Comparison of ENCODE assay signal across 26 cellular contexts in genomic region chr11:67542169-67542568, GRCh38. TPM values are rescaled to one million over a fixed set of nuclear protein-coding genes. Genes with fewer than 3 reads are reported as not detected.
"Had no signal": no experiment of that assay in that cellular context is flagged by ENCODE, and none has a peak within 500 bp of the region (broad histone marks: within the 10 kb centered on the region; RNA-seq: fewer than 3 reads in every experiment).

No MANE protein-coding gene starts in this region.

- H3K4me3 ChIP-seq: cardiac muscle cell had no signal

- H3K27me3 Mint-ChIP-seq: activated CD4-positive, alpha-beta T cell treated with anti-CD3 and anti-CD28 coated beads, Interleukin-2, amount 10 ng/mL, durations not matched to agents 24 days and 14 days; activated naive CD8-positive, alpha-beta T cell treated with anti-CD3 and anti-CD28 coated beads for 36 hours had no signal

- H3K27ac Mint-ChIP-seq: activated B cell treated with CpG ODN at 0.5 μM for 24 hours; activated CD4-positive, alpha-beta T cell treated with anti-CD3 and anti-CD28 coated beads, Interleukin-2, amount 10 ng/mL, durations not matched to agents 24 days and 14 days; activated CD8-positive, alpha-beta memory T cell treated with anti-CD3 and anti-CD28 coated beads, Interleukin-2, amount 10 ng/mL, durations not matched to agents 7 days and 5 days; activated naive CD4-positive, alpha-beta T cell treated with anti-CD3 and anti-CD28 coated beads, Interleukin-2, amount 10 ng/mL, durations not matched to agents 7 days and 5 days; activated naive CD8-positive, alpha-beta T cell treated with anti-CD3 and anti-CD28 coated beads for 36 hours; activated T-helper 2 cell treated with anti-CD3 and anti-CD28 coated beads, Interferon-gamma antibody, Interleukin-2, Interleukin-4, amounts not matched to agents 10 μg/mL and 5 μg/mL and 100 μg/mL, durations not matched to agents 14 hours and 24 hours and 36 hours; T-helper 17 cell had no signal

- DNase-seq: activated B cell treated with CpG ODN at 0.5 μM for 24 hours; activated CD4-positive, alpha-beta T cell treated with anti-CD3 and anti-CD28 coated beads for 1 hour; activated CD4-positive, alpha-beta T cell treated with anti-CD3 and anti-CD28 coated beads, Interleukin-2, amount 10 ng/mL, durations not matched to agents 24 days and 14 days; activated CD4-positive, alpha-beta T cell treated with anti-CD3 and anti-CD28 coated beads, Interleukin-2, amount 50 U/mL, for 48 hours; activated CD8-positive, alpha-beta memory T cell treated with anti-CD3 and anti-CD28 coated beads, Interleukin-2, amount 10 ng/mL, durations not matched to agents 7 days and 5 days; activated gamma-delta T cell treated with Interleukin-2 at 50 U/mL for 16 hours; activated naive CD4-positive, alpha-beta T cell treated with anti-CD3 and anti-CD28 coated beads, Interleukin-2, amount 10 ng/mL, durations not matched to agents 7 days and 5 days; activated naive CD8-positive, alpha-beta T cell treated with anti-CD3 and anti-CD28 coated beads for 36 hours; activated T-cell treated with anti-CD3 and anti-CD28 coated beads, Interleukin-2, amount 50 U/mL, for 48 hours; brain microvascular endothelial cell; MM.1S; NCI-H1105 treated with DMSO at 0.1 percent for 48 hours; NCI-H146; NCI-H2029; NCI-H2107; NCI-H2171 treated with DMSO at 0.1 percent for 48 hours; NCI-H345; NCI-H510A; NCI-H748 treated with DMSO at 0.1 percent for 48 hours; SIG-M5; T-helper 17 cell; T-helper 9 cell had no signal

- H3K36me3 Mint-ChIP-seq: activated CD8-positive, alpha-beta memory T cell treated with anti-CD3 and anti-CD28 coated beads, Interleukin-2, amount 10 ng/mL, durations not matched to agents 7 days and 5 days; activated naive CD4-positive, alpha-beta T cell treated with anti-CD3 and anti-CD28 coated beads, Interleukin-2, amount 10 ng/mL, durations not matched to agents 7 days and 5 days; activated naive CD8-positive, alpha-beta T cell treated with anti-CD3 and anti-CD28 coated beads for 36 hours had no signal

- ATAC-seq: activated CD8-positive, alpha-beta memory T cell treated with anti-CD3 and anti-CD28 coated beads, Interleukin-2, amount 10 ng/mL, durations not matched to agents 7 days and 5 days; T-helper 17 cell had no signal

- H3K9me3 Mint-ChIP-seq: activated B cell treated with CpG ODN at 0.5 μM for 24 hours; activated CD4-positive, alpha-beta T cell treated with anti-CD3 and anti-CD28 coated beads, Interleukin-2, amount 10 ng/mL, durations not matched to agents 24 days and 14 days; activated naive CD4-positive, alpha-beta T cell treated with anti-CD3 and anti-CD28 coated beads, Interleukin-2, amount 10 ng/mL, durations not matched to agents 7 days and 5 days; activated naive CD8-positive, alpha-beta T cell treated with anti-CD3 and anti-CD28 coated beads for 36 hours; activated T-helper 2 cell treated with anti-CD3 and anti-CD28 coated beads, Interferon-gamma antibody, Interleukin-2, Interleukin-4, amounts not matched to agents 10 μg/mL and 5 μg/mL and 100 μg/mL, durations not matched to agents 14 hours and 24 hours and 36 hours had no signal

- H3K4me1 Mint-ChIP-seq: activated B cell treated with CpG ODN at 0.5 μM for 24 hours; activated CD4-positive, alpha-beta T cell treated with anti-CD3 and anti-CD28 coated beads, Interleukin-2, amount 10 ng/mL, durations not matched to agents 24 days and 14 days; activated CD8-positive, alpha-beta memory T cell treated with anti-CD3 and anti-CD28 coated beads, Interleukin-2, amount 10 ng/mL, durations not matched to agents 7 days and 5 days; activated naive CD4-positive, alpha-beta T cell treated with anti-CD3 and anti-CD28 coated beads, Interleukin-2, amount 10 ng/mL, durations not matched to agents 7 days and 5 days; activated naive CD8-positive, alpha-beta T cell treated with anti-CD3 and anti-CD28 coated beads for 36 hours; T-helper 17 cell had no signal

- H3K4me3 Mint-ChIP-seq: activated B cell treated with CpG ODN at 0.5 μM for 24 hours; activated CD4-positive, alpha-beta T cell treated with anti-CD3 and anti-CD28 coated beads, Interleukin-2, amount 10 ng/mL, durations not matched to agents 24 days and 14 days; activated CD8-positive, alpha-beta memory T cell treated with anti-CD3 and anti-CD28 coated beads, Interleukin-2, amount 10 ng/mL, durations not matched to agents 7 days and 5 days; activated naive CD4-positive, alpha-beta T cell treated with anti-CD3 and anti-CD28 coated beads, Interleukin-2, amount 10 ng/mL, durations not matched to agents 7 days and 5 days; activated naive CD8-positive, alpha-beta T cell treated with anti-CD3 and anti-CD28 coated beads for 36 hours; T-helper 17 cell had no signal

RNA-seq across cellular contexts. Expression of gene CABP2, which starts 18.9 kb away (rescaled TPM):
- total RNA-seq: activated B cell treated with CpG ODN at 0.5 μM for 24 hours; activated CD4-positive, alpha-beta T cell treated with anti-CD3 and anti-CD28 coated beads, Interleukin-2, amount 10 ng/mL, durations not matched to agents 24 days and 14 days; activated CD8-positive, alpha-beta memory T cell treated with anti-CD3 and anti-CD28 coated beads, Interleukin-2, amount 10 ng/mL, durations not matched to agents 7 days and 5 days; activated naive CD8-positive, alpha-beta T cell treated with anti-CD3 and anti-CD28 coated beads for 36 hours; activated T-helper 2 cell treated with anti-CD3 and anti-CD28 coated beads, Interferon-gamma antibody, Interleukin-2, Interleukin-4, amounts not matched to agents 10 μg/mL and 5 μg/mL and 100 μg/mL, durations not matched to agents 14 hours and 24 hours and 36 hours; cardiac muscle cell; OCI-LY7; RPMI7951; T-helper 17 cell had no signal
